Comparison of ENCODE assay signal across 1 cellular context in genomic region chr19:5109560-5109959, GRCh38.
TF ChIP-seq lines count a peak whose summit lies in the region.

No MANE protein-coding gene starts in this region.

TF ChIP-seq in SK-N-SH treated with all-trans-retinoic acid at 6 μM for 48 hours, 23 proteins besides CTCF, POLR2A, EP300 and RAD21 (continued from another document):
- TF ChIP-seq SNAI2 (CRISPR knock-in tag; IDR thresholded peaks at IDR 0.05) (no peak), PATZ1 (CRISPR knock-in tag; IDR thresholded peaks at IDR 0.05; ENCODE audit: borderline replicate concordance) (no peak), CSRNP3 (CRISPR knock-in tag; IDR thresholded peaks at IDR 0.05) (no peak), ZC3H10 (CRISPR knock-in tag; IDR thresholded peaks at IDR 0.05) (no peak), ZNF8 (CRISPR knock-in tag; IDR thresholded peaks at IDR 0.05) (no peak), TCF4 (CRISPR knock-in tag; IDR thresholded peaks at IDR 0.05; ENCODE audit: borderline replicate concordance) (no peak), ZNF565 (CRISPR knock-in tag; conservative IDR thresholded peaks at IDR 0.05; ENCODE audit: low read depth) (no peak), ZFP3 (CRISPR knock-in tag; IDR thresholded peaks at IDR 0.05) (no peak), PPARA (CRISPR knock-in tag; IDR thresholded peaks at IDR 0.05; ENCODE audit: borderline replicate concordance) (no peak)
